ENCODE assay signal across 12 cellular contexts in the genomic region with DNA sequence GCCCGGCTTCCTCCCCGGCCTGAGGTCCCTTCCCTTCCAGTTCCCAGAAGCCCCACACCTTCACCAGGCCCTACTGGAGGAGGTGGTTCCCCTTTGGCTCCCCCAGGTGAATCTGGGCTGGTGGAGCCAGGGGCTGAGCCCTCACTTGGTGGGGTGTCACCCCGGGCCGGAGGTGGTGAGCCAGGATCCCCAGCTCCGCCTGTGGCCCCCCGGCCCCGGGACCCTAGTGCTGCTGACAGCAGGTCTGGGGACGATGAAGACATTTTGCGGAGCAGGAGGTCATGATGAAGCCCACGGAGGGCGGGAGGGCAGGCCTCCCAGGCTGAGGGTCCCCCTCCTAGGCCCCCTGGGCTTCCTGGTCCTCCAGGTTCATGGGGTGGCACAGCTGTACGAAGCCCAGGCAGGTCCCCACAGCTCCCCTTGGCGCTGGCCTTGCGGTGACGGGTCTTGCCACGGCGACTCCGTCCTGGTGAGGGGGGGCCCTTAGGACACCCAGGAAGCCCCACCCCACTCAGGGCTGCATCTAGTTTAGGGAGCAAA. TPM values are rescaled to one million over a fixed set of nuclear protein-coding genes. Genes with fewer than 3 reads are reported as not detected.
A peak's percentile ranks its signal among the peaks of the same experiment; 100 is the strongest.
DNase-seq lines count a peak whose midpoint lies in the region; ATAC-seq and TF ChIP-seq lines count a peak whose summit lies in the region.
"Had no signal": no experiment of that assay in that cellular context is flagged by ENCODE, and none has a peak within 500 bp of the region (broad histone marks: within the 10 kb centered on the region; RNA-seq: fewer than 3 reads in every experiment).

No MANE protein-coding gene starts in this region.

- peaks cover 11% of the 10 kb centered on the region for H3K4me1 Mint-ChIP-seq in CD4-positive, alpha-beta T cell (ENCODE audit: low read depth)
- H3K4me1 Mint-ChIP-seq in CD14-positive monocyte: no peaks in the 10 kb centered on the region

- ATAC-seq in CD4-positive, alpha-beta T cell (ENCODE audit: poor library complexity): no peak
- ATAC-seq in lower lobe of right lung: peak; percentile 8 to 13
- no peak for ATAC-seq in HG03139 (IDR thresholded peaks at IDR 0.05; ENCODE audit: unreplicated experiment)

- no peaks in the 10 kb centered on the region for H3K27me3 ChIP-seq in CD4-positive, alpha-beta T cell (ENCODE audit: control insufficient read depth, insufficient read depth, low read length)
- no peaks in the 10 kb centered on the region for H3K27me3 ChIP-seq in lower lobe of right lung (ENCODE audit: low read depth)

- H3K27ac ChIP-seq in CD4-positive, alpha-beta T cell (ENCODE audit: low read depth, low read length): no peak overlapping the region
- H3K27ac ChIP-seq in lower lobe of right lung: no peak overlapping the region

- H3K4me1 ChIP-seq in lower lobe of right lung: peaks cover 20% of the 10 kb centered on the region

- H3K27me3 Mint-ChIP-seq in CD4-positive, alpha-beta T cell: no peaks in the 10 kb centered on the region
- H3K27me3 Mint-ChIP-seq in CD14-positive monocyte (ENCODE audit: low read depth in 3 of 3): peaks cover 0 to 2% (median 1%) of the 10 kb centered on the region in 3 donors
- H3K27me3 Mint-ChIP-seq: IgD-negative memory B cell; stimulated activated naive B cell treated with anti-CD40 and anti-IgM and Interleukin-4, amounts not matched to agents 10 μg/mL and 1 μg/mL and 100 μg/mL, for 72 hours had no signal

- H3K36me3 Mint-ChIP-seq in CD4-positive, alpha-beta T cell (ENCODE audit: low read depth): peaks cover 83% of the 10 kb centered on the region
- peaks cover 56 to 63% of the 10 kb centered on the region in 2 donors for H3K36me3 Mint-ChIP-seq in CD14-positive monocyte

- H3K4me3 Mint-ChIP-seq in CD4-positive, alpha-beta T cell: no peak overlapping the region
- H3K4me3 Mint-ChIP-seq in CD14-positive monocyte: no peak overlapping the region

- intact Hi-C loops in CD4-positive, alpha-beta T cell (cut with DNase I, micrococcal nuclease): no loop called here
- intact Hi-C loops in lower lobe of right lung (cut with DNase I): no loop called here
- intact Hi-C loops in CD14-positive monocyte (cut with micrococcal nuclease): no loop called here

- TF ChIP-seq CTCF in CD4-positive, alpha-beta T cell (IDR thresholded peaks at IDR 0.05): no peak
- TF ChIP-seq CTCF in lower lobe of right lung (IDR thresholded peaks at IDR 0.05) (no peak), CD14-positive monocyte (IDR thresholded peaks at IDR 0.05) (no peak)

- CTCF ChIA-PET in CD4-positive, alpha-beta T cell (lab: Charles Lee): interaction anchor here (0.7 to 2.4 kb wide), 3 partner anchors 10 to 29 kb away, joined by 3 to 9 read pairs (median 3); no protein-coding TSS in a partner anchor

- H3K9me3 Mint-ChIP-seq in CD4-positive, alpha-beta T cell: no peaks in the 10 kb centered on the region
- peaks cover 0 to 1% (median 0%) of the 10 kb centered on the region in 7 donors for H3K9me3 Mint-ChIP-seq in CD14-positive monocyte
- H3K9me3 Mint-ChIP-seq: IgD-negative memory B cell; stimulated activated naive B cell treated with anti-CD40 and anti-IgM and Interleukin-4, amounts not matched to agents 10 μg/mL and 1 μg/mL and 100 μg/mL, for 72 hours had no signal

- peak overlapping the region; percentile 5 for H3K27ac Mint-ChIP-seq in CD4-positive, alpha-beta T cell
- no peak overlapping the region for H3K27ac Mint-ChIP-seq in CD14-positive monocyte

- no peaks in the 10 kb centered on the region for H3K9me3 ChIP-seq in CD4-positive, alpha-beta T cell (ENCODE audit: control insufficient read depth, low read length)
- H3K9me3 ChIP-seq in lower lobe of right lung: no peaks in the 10 kb centered on the region

- POLR2A ChIA-PET in CD4-positive, alpha-beta T cell (lab: Charles Lee): interaction anchor here (0.9 to 3.6 kb wide), 7 partner anchors 10 to 30 kb away, joined by 3 to 24 read pairs (median 4); partner anchors contain the start of genes MAP3K12 and TARBP2

- H3K4me3 ChIP-seq in lower lobe of right lung: no peak overlapping the region

- H3K36me3 ChIP-seq in lower lobe of right lung: peaks cover 93% of the 10 kb centered on the region

- no peak for DNase-seq in CD4-positive, alpha-beta T cell
- peak; percentile 63 to 65 for DNase-seq in activated T-cell treated with anti-CD3 and anti-CD28 coated beads, Interleukin-2, amount 50 U/mL, for 48 hours
- DNase-seq in lower lobe of right lung (no peak), anterior cingulate cortex (lab: John Stamatoyannopoulos, UW) (no peak), CD14-positive monocyte (ENCODE audit: low spot score) (no peak)
- DNase-seq: AML-193; NCI-H2081; stimulated activated naive B cell treated with anti-CD40 and anti-IgM and Interleukin-4, amounts not matched to agents 10 μg/mL and 1 μg/mL and 100 μg/mL, for 72 hours had no signal

RNA-seq across cellular contexts. Expression of gene MAP3K12, which starts 16.6 kb away (rescaled TPM):
- total RNA-seq in CD4-positive, alpha-beta T cell: 10 to 100 TPM; 12.6 to 15.2 TPM
- 17.5 TPM for total RNA-seq in lower lobe of right lung
- polyA plus RNA-seq in CD14-positive monocyte: 1 to 10 TPM; 1.7 to 2.0 TPM

RNA-seq across cellular contexts. Expression of gene TARBP2, which starts 18.4 kb away (rescaled TPM):
- total RNA-seq in CD4-positive, alpha-beta T cell: 10 to 100 TPM; 21.7 to 22.4 TPM
- total RNA-seq in lower lobe of right lung: 34.3 TPM
- polyA plus RNA-seq in CD14-positive monocyte: 10 to 100 TPM; 16.6 to 24.4 TPM

RNA-seq across cellular contexts. Expression of gene NPFF, which starts 24.6 kb away (rescaled TPM):
- not detected for total RNA-seq in CD4-positive, alpha-beta T cell
- not detected for total RNA-seq in lower lobe of right lung
- not detected for polyA plus RNA-seq in CD14-positive monocyte
- total RNA-seq: T-helper 2 cell treated with Interferon-gamma antibody and Interleukin-4, amounts not matched to agents 100 ng/mL and 5 ng/mL, for 36 hours had no signal
- polyA plus RNA-seq: IgD-negative memory B cell, neural cell had no signal

RNA-seq across cellular contexts. Expression of gene PCBP2, which starts 30.8 kb away (rescaled TPM):
- 1,000 to 10,000 TPM; 1,331 to 1,359 TPM for total RNA-seq in CD4-positive, alpha-beta T cell
- total RNA-seq in lower lobe of right lung: 767 TPM
- polyA plus RNA-seq in CD14-positive monocyte: 10 to 100 TPM; 79.6 to 81.9 TPM

RNA-seq across cellular contexts. Expression of gene PRR13, which starts 41.2 kb away (rescaled TPM):
- 100 to 1,000 TPM; 133 to 142 TPM for total RNA-seq in CD4-positive, alpha-beta T cell
- total RNA-seq in lower lobe of right lung: 216 TPM
- 100 to 1,000 TPM; 591 to 670 TPM for polyA plus RNA-seq in CD14-positive monocyte

Comparison
In these comparisons a context has a peak if more than half of its experiments do, and no peak if none do; other contexts are left out.
1. ATAC-seq: peak in lower lobe of right lung (2 of 2); none in CD4-positive, alpha-beta T cell (single experiment) and HG03139 (single experiment).
2. DNase-seq: peak in activated T-cell treated with anti-CD3 and anti-CD28 coated beads, Interleukin-2, amount 50 U/mL, for 48 hours (2 of 2); none in CD4-positive, alpha-beta T cell (0 of 10), lower lobe of right lung (single experiment), anterior cingulate cortex (0 of 58) and CD14-positive monocyte (single experiment).